ENCODE assay signal across 9 cellular contexts in the genomic region with DNA sequence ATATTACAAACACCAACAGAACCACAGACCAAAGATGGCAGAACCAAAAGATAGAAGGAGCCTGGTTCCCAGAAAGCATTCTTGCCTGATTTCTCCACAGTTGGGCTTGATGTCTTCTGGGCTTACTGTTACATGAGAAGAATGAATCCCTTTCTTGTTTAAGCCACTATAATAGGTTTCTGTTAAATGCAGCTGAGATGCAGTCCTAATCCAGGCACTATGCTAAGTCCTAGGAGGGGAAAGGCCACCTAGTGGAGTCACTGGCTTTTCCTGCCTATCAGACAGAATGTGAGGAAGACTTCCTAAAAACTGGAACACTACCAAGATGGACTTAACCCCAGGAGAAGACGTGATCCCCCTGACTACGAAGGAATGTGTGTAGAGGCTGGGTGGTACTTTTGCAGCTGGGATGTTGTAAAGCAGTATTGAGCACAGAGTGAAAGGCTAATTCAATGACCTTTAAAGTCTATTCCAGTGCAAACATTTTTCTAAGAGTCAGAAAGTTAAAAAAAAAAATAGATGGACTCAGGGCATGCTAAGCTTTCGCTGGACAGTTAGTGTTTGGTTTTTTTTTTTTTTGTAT. TPM values are rescaled to one million over a fixed set of nuclear protein-coding genes. Genes with fewer than 3 reads are reported as not detected.
DNase-seq lines count a peak whose midpoint lies in the region; ATAC-seq and TF ChIP-seq lines count a peak whose summit lies in the region.
"Had no signal": no experiment of that assay in that cellular context is flagged by ENCODE, and none has a peak within 500 bp of the region (broad histone marks: within the 10 kb centered on the region; RNA-seq: fewer than 3 reads in every experiment).

No MANE protein-coding gene starts in this region.

- H3K36me3 Mint-ChIP-seq in activated CD4-positive, alpha-beta memory T cell treated with anti-CD3 and anti-CD28 coated beads for 36 hours, result peaks cover 4% of the 10 kb centered on the region

- POLR2A ChIA-PET in AG04449 (lab: Yijun Ruan, JAX), result no interaction called here
- POLR2A ChIA-PET in activated CD4-positive, alpha-beta memory T cell treated with anti-CD3 and anti-CD28 coated beads for 36 hours (lab: Charles Lee), result no interaction called here

- ATAC-seq in HG02852 (IDR thresholded peaks at IDR 0.05; ENCODE audit: unreplicated experiment) (no peak), GM19455 (IDR thresholded peaks at IDR 0.05; ENCODE audit: unreplicated experiment) (no peak), HG03175 (IDR thresholded peaks at IDR 0.05; ENCODE audit: unreplicated experiment) (no peak)

- TF ChIP-seq CTCF in AG04449 (IDR thresholded peaks at IDR 0.05; ENCODE audit: insufficient read depth, low read length, missing control alignments), result peak; percentile 40

- H3K4me3 Mint-ChIP-seq in activated CD4-positive, alpha-beta memory T cell treated with anti-CD3 and anti-CD28 coated beads for 36 hours, result no peak overlapping the region

- CTCF ChIA-PET in AG04449 (lab: Yijun Ruan, JAX), result interaction anchor here (0.9 to 11.9 kb wide), 17 partner anchors 9 to 633 kb away, joined by 3 to 235 read pairs (median 5); no protein-coding TSS in a partner anchor
- CTCF ChIA-PET in activated CD4-positive, alpha-beta memory T cell treated with anti-CD3 and anti-CD28 coated beads for 36 hours (lab: Charles Lee), result interaction anchor here (0.6 to 5.3 kb wide), 4 partner anchors 235 to 369 kb away, joined by 3 to 22 read pairs (median 3); no protein-coding TSS in a partner anchor

- H3K27ac Mint-ChIP-seq in activated CD4-positive, alpha-beta memory T cell treated with anti-CD3 and anti-CD28 coated beads for 36 hours, result no peak overlapping the region

- no peaks in the 10 kb centered on the region for H3K36me3 ChIP-seq in H7 (replicated peaks; ENCODE audit: control insufficient read depth, insufficient read depth, low read length)
- H3K36me3 ChIP-seq: upper lobe of left lung had no signal

- H3K27me3 ChIP-seq in H7 (ENCODE audit: control insufficient read depth, insufficient read depth, low read length), result no peaks in the 10 kb centered on the region
- H3K27me3 ChIP-seq: upper lobe of left lung had no signal

- DNase-seq in AG04449 (ENCODE audit: low read depth, low spot score), result no peak
- peak; percentile 26 for DNase-seq in H7
- peak; percentile 68 for DNase-seq in SW480 (ENCODE audit: low spot score)
- DNase-seq in iPS-NIHi7 (ENCODE audit: extremely low spot score), result peak; percentile 56
- no peak for DNase-seq in activated CD4-positive, alpha-beta memory T cell treated with anti-CD3 and anti-CD28 coated beads for 36 hours

- H3K4me1 Mint-ChIP-seq in activated CD4-positive, alpha-beta memory T cell treated with anti-CD3 and anti-CD28 coated beads for 36 hours (ENCODE audit: low read depth), result peaks cover 4% of the 10 kb centered on the region

- H3K4me3 ChIP-seq in AG04449 (ENCODE audit: low read depth, low read length), result no peak overlapping the region
- H3K4me3 ChIP-seq in H7 (ENCODE audit: insufficient read depth, low read depth, low read length), result no peak overlapping the region
- H3K4me3 ChIP-seq: upper lobe of left lung had no signal

- H3K27me3 Mint-ChIP-seq in activated CD4-positive, alpha-beta memory T cell treated with anti-CD3 and anti-CD28 coated beads for 36 hours, result peaks cover 48% of the 10 kb centered on the region

- intact Hi-C loops in activated CD4-positive, alpha-beta memory T cell treated with anti-CD3 and anti-CD28 coated beads for 36 hours (cut with micrococcal nuclease), result loop anchor here (2.0 kb wide), 2 partner anchors 169 to 633 kb away; partner anchors contain the start of gene SLC44A1

- H3K9me3 Mint-ChIP-seq in activated CD4-positive, alpha-beta memory T cell treated with anti-CD3 and anti-CD28 coated beads for 36 hours, result peaks cover 15% of the 10 kb centered on the region

RNA-seq across cellular contexts. Expression of gene FSD1L, which starts 34.3 kb away (rescaled TPM):
- 2.3 and 2.5 TPM in 2 replicates for total RNA-seq in H7 (2014; rRNA removed; shearing (Covaris generic))
- total RNA-seq in activated CD4-positive, alpha-beta memory T cell treated with anti-CD3 and anti-CD28 coated beads for 36 hours, result 1 to 10 TPM; 3.2 to 3.6 TPM

Comparison
In these comparisons a context has a peak if more than half of its experiments do, and no peak if none do; other contexts are left out.
1. DNase-seq: peak in H7 (single experiment), SW480 (single experiment) and iPS-NIHi7 (single experiment); none in AG04449 (single experiment) and activated CD4-positive, alpha-beta memory T cell treated with anti-CD3 and anti-CD28 coated beads for 36 hours (single experiment).